In genomic region chr1:207825719-207826556, GRCh38 we compare ENCODE assay signal across 8 cellular contexts.
DNase-seq lines count a peak whose midpoint lies in the region; ATAC-seq and TF ChIP-seq lines count a peak whose summit lies in the region.

No MANE protein-coding gene starts in this region.

- no peaks in the 10 kb centered on the region for H3K79me2 ChIP-seq in smooth muscle cell (ENCODE audit: low read depth)

- H3K27ac ChIP-seq in smooth muscle cell (ENCODE audit: low read depth): peak overlapping the region; percentile 79

- H4K20me1 ChIP-seq in smooth muscle cell (ENCODE audit: low read depth): no peaks in the 10 kb centered on the region

- H3F3A ChIP-seq in smooth muscle cell (ENCODE audit: low read depth): peaks cover 4% of the 10 kb centered on the region

- no peaks in the 10 kb centered on the region for H3K36me3 ChIP-seq in smooth muscle cell (ENCODE audit: low read depth)

- no peaks in the 10 kb centered on the region for H3K9me3 ChIP-seq in smooth muscle cell (replicated peaks; ENCODE audit: low read depth)

- H3K4me1 ChIP-seq in smooth muscle cell (ENCODE audit: low read depth): peaks cover 6% of the 10 kb centered on the region

- DNase-seq in ELR (ENCODE audit: low read depth) (peak; percentile 81), H4 (ENCODE audit: low spot score) (peak; percentile 64), NOMO-1 treated with DMSO at 0.1 percent for 48 hours (lab: John Stamatoyannopoulos, UW; ENCODE audit: unreplicated experiment) (peak; percentile 99), activated T-helper 1 cell treated with Interleukin-2 at 50 U/mL for 16 hours (ENCODE audit: low read depth) (peak; percentile 64), Right ventricle myocardium superior (peak; percentile 84), smooth muscle cell (lab: John Stamatoyannopoulos, UW; ENCODE audit: unreplicated experiment) (no peak), 8988T (no peak), AG08395 (ENCODE audit: low spot score) (no peak)

- 62% methylated on average over 18 of the region's 18 CpGs for WGBS in smooth muscle cell (ENCODE audit: low lambda C conversion rate)

- H3K4me2 ChIP-seq in smooth muscle cell: peak overlapping the region; percentile 53

- peak overlapping the region; percentile 75 for H2AFZ ChIP-seq in smooth muscle cell (ENCODE audit: low read depth)

- H3K4me3 ChIP-seq in smooth muscle cell: peak overlapping the region; percentile 21

- H3K27me3 ChIP-seq in smooth muscle cell (ENCODE audit: low read depth): no peaks in the 10 kb centered on the region

- peak overlapping the region; percentile 30 for H3K9ac ChIP-seq in smooth muscle cell (ENCODE audit: low read depth)

- no peak for TF ChIP-seq CTCF in smooth muscle cell (IDR thresholded peaks at IDR 0.05; ENCODE audit: borderline replicate concordance, insufficient read depth, poor library complexity, severe bottlenecking)

- no peak for ATAC-seq in Right ventricle myocardium superior (ENCODE audit: poor library complexity)

- intact Hi-C loops in Right ventricle myocardium superior (cut with DNase I): loop anchor here (10.0 kb wide), 1 partner anchor 139 kb away; no protein-coding TSS in a partner anchor

Comparison
In these comparisons a context has a peak if more than half of its experiments do, and no peak if none do; other contexts are left out.
1. DNase-seq: peak in ELR (single experiment), H4 (single experiment), NOMO-1 treated with DMSO at 0.1 percent for 48 hours (single experiment), activated T-helper 1 cell treated with Interleukin-2 at 50 U/mL for 16 hours (single experiment) and Right ventricle myocardium superior (single experiment); none in smooth muscle cell (single experiment), 8988T (single experiment) and AG08395 (single experiment).